ENCODE assay signal across 8 cellular contexts in the genomic region with DNA sequence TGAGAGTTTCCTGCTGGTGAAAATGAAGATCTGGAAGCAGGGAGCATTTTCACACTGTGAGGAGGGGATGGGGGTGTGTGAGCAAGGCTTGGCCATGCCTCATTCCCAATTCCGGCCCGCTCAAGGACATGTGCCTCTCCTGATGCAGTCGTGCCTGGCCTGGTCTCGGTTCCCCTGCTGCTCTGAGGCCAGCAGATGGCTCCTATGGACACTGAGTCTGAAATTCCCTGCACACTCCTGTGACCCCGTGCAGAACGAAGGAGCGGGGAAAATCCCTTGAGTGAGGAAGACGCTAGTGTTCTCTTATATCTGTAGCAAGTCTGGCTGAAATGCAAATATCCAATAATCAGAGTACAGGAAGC. TPM values are rescaled to one million over a fixed set of nuclear protein-coding genes. Genes with fewer than 3 reads are reported as not detected.
DNase-seq lines count a peak whose midpoint lies in the region; FAIRE-seq and TF ChIP-seq lines count a peak whose summit lies in the region.

No MANE protein-coding gene starts in this region.

- peak overlapping the region; percentile 92 for H3K4me3 Mint-ChIP-seq in neural crest cell

- H3K27ac ChIP-seq in OCI-LY1 (ENCODE audit: low read depth, low read length, poor library complexity, severe bottlenecking) = peak overlapping the region; percentile 70
- peak overlapping the region; percentile 87 to 92 for H3K27ac ChIP-seq in esophagus (ENCODE audit: low read depth in 2 of 2, low read length in 1 of 2)

- TF ChIP-seq POLR2A in GM12891 (IDR thresholded peaks at IDR 0.05; ENCODE audit: low read depth, low read length) = no peak

- H3F3A ChIP-seq in OCI-LY1 (ENCODE audit: insufficient read depth, low read length) = no peaks in the 10 kb centered on the region

- no peaks in the 10 kb centered on the region for H4K20me1 ChIP-seq in OCI-LY1 (ENCODE audit: insufficient read depth, low read length)

- peaks cover 7% of the 10 kb centered on the region for H3K36me3 Mint-ChIP-seq in neural crest cell (ENCODE audit: low read depth)

- H3K9me2 ChIP-seq in OCI-LY1 (ENCODE audit: low read depth, low read length) = no peaks in the 10 kb centered on the region

- H3K79me2 ChIP-seq in OCI-LY1 (ENCODE audit: insufficient read depth, low read length) = no peaks in the 10 kb centered on the region

- H3K4me1 Mint-ChIP-seq in neural crest cell = peaks cover 19% of the 10 kb centered on the region

- 9 to 10% methylated on average over 8 of the region's 8 CpGs for WGBS in esophagus, 2 donors

- H3K9me3 Mint-ChIP-seq in neural crest cell = no peaks in the 10 kb centered on the region

- peak overlapping the region; percentile 97 for H3K27ac Mint-ChIP-seq in neural crest cell (ENCODE audit: unreplicated experiment)

- H3K27me3 Mint-ChIP-seq in neural crest cell (ENCODE audit: low read depth) = no peaks in the 10 kb centered on the region

- H3K4me3 ChIP-seq in GM12875 (ENCODE audit: low read depth, low read length) = peak overlapping the region; percentile 85
- H3K4me3 ChIP-seq in OCI-LY1 (ENCODE audit: low read depth, low read length, poor library complexity, severe bottlenecking) = peak overlapping the region; percentile 86
- H3K4me3 ChIP-seq in esophagus (ENCODE audit: low read depth in 1 of 2, low read length in 2 of 2) = peak overlapping the region; percentile 60 to 89

- H3K36me3 ChIP-seq in OCI-LY1 (ENCODE audit: insufficient read depth, low read length) = peaks cover 5% of the 10 kb centered on the region; the same call in 1 of the 2 replicates
- H3K36me3 ChIP-seq in esophagus (ENCODE audit: control insufficient read depth in 2 of 2, insufficient read depth in 2 of 2, low read length in 1 of 2) = no peaks in the 10 kb centered on the region

- no peak for FAIRE-seq in GM12891 (lab: Jason Lieb, UNC)

- TF ChIP-seq CTCF in GM12875 (IDR thresholded peaks at IDR 0.05; ENCODE audit: borderline replicate concordance, insufficient read depth, low read depth, low read length) = peak; percentile 25; the same call in 1 of the 2 replicates
- TF ChIP-seq CTCF in OCI-LY1 (IDR thresholded peaks at IDR 0.05; ENCODE audit: low read length) = peak; percentile 31; the same call in 1 of the 2 replicates
- no peak for TF ChIP-seq CTCF in neural crest cell (conservative IDR thresholded peaks at IDR 0.05)

- H3K4me2 ChIP-seq in OCI-LY1 (ENCODE audit: low read length) = peak overlapping the region; percentile 76

- H3K27me3 ChIP-seq in OCI-LY1 (ENCODE audit: insufficient read depth, low read length) = no peaks in the 10 kb centered on the region
- no peaks in the 10 kb centered on the region for H3K27me3 ChIP-seq in esophagus (ENCODE audit: control insufficient read depth in 1 of 2, insufficient read depth in 2 of 2, low read length in 2 of 2)

- H3K4me1 ChIP-seq in OCI-LY1 (ENCODE audit: insufficient read depth, low read length, severe bottlenecking) = peaks cover 15% of the 10 kb centered on the region
- H3K4me1 ChIP-seq in esophagus (ENCODE audit: control insufficient read depth in 2 of 2, insufficient read depth in 2 of 2, low read length in 1 of 2) = peaks cover 0 to 5% of the 10 kb centered on the region in 2 donors

- peak overlapping the region; percentile 45; the same call in 1 of the 2 replicates for H3K9ac ChIP-seq in OCI-LY1 (ENCODE audit: low read length)

- H3K9me3 ChIP-seq in OCI-LY1 (ENCODE audit: low read length) (0 out of 2 replicates have a peak, but pooled peaks cover under 1% of the 10 kb centered on the region), esophagus (ENCODE audit: control insufficient read depth in 2 of 2, insufficient read depth in 1 of 2, low read depth in 1 of 2, low read length in 1 of 2) (no peaks in the 10 kb centered on the region)

- DNase-seq in neural crest cell (ENCODE audit: low read depth, low spot score) (no peak), GM12891 (ENCODE audit: insufficient read length, low spot score) (no peak), kidney tubule cell (ENCODE audit: low spot score) (no peak), T1000 (lab: John Stamatoyannopoulos, UW) (no peak)
- no peak for DNase-seq in activated effector memory CD4-positive, alpha-beta T cell treated with Interleukin-2 at 50 U/mL for 16 hours

- no peak overlapping the region for H2AFZ ChIP-seq in OCI-LY1 (ENCODE audit: low read length)

TF ChIP-seq in GM12891, 5 proteins besides CTCF, POLR2A, EP300 and RAD21:
- no peak for TF ChIP-seq POU2F2 (IDR thresholded peaks at IDR 0.05; ENCODE audit: low read depth, low read length)
- no peak for TF ChIP-seq TAF1 (IDR thresholded peaks at IDR 0.05; ENCODE audit: low read depth, low read length)
- no peak for TF ChIP-seq POLR2AphosphoS5 (IDR thresholded peaks at IDR 0.05; ENCODE audit: low read depth, low read length)
- TF ChIP-seq PAX5 (IDR thresholded peaks at IDR 0.05; ENCODE audit: insufficient read depth, low read length, severe bottlenecking) = no peak
- no peak for TF ChIP-seq SPI1 (IDR thresholded peaks at IDR 0.05; ENCODE audit: low read depth, low read length)

RNA-seq across cellular contexts. Expression of a gene that starts 0.4 kb away (rescaled TPM):
- polyA plus RNA-seq in esophagus = 1 to 10 TPM; 1.1 to 2.7 TPM
- 2.9 and 4.5 TPM in 2 replicates for total RNA-seq in neural crest cell
- polyA plus RNA-seq in GM12891 (2012; ENCODE audit: low read depth, missing spikeins) = 0.86 TPM

RNA-seq across cellular contexts. Expression of a gene that starts 39.6 kb away (rescaled TPM):
- 10 to 100 TPM in 1 of 2 donors, 1 to 10 TPM in 1; 6.4 to 16.9 TPM for polyA plus RNA-seq in esophagus
- total RNA-seq in neural crest cell = 12.5 and 12.8 TPM in 2 replicates
- 6.2 TPM for polyA plus RNA-seq in GM12891 (2012; ENCODE audit: low read depth, missing spikeins)
